1 cellular context compared by ENCODE assay signal in genomic region chr6:137827411-137827940, GRCh38.
TF ChIP-seq lines count a peak whose summit lies in the region.

No MANE protein-coding gene starts in this region.

TF ChIP-seq in HCT116, 20 proteins besides CTCF, POLR2A, EP300 and RAD21 (continued from another document):
- TF ChIP-seq YY1 (IDR thresholded peaks at IDR 0.05; ENCODE audit: extremely low read depth, insufficient replicate concordance, low read depth, low read length) (no peak), SP1 (IDR thresholded peaks at IDR 0.05; ENCODE audit: low read depth) (no peak), CBX3 (IDR thresholded peaks at IDR 0.05; ENCODE audit: low read depth) (no peak), FOSL1 (IDR thresholded peaks at IDR 0.05; ENCODE audit: low read depth) (no peak), ZFX (IDR thresholded peaks at IDR 0.05) (no peak)
